1 cellular context compared by ENCODE assay signal in genomic region chr16:57519796-57520360, GRCh38.
TF ChIP-seq lines count a peak whose summit lies in the region.

No MANE protein-coding gene starts in this region.

TF ChIP-seq in SK-N-SH, 30 proteins besides CTCF, POLR2A, EP300 and RAD21:
- TF ChIP-seq REST (IDR thresholded peaks at IDR 0.05; ENCODE audit: low read depth, low read length) = no peak
- no peak for TF ChIP-seq ZBTB33 (IDR thresholded peaks at IDR 0.05; ENCODE audit: borderline replicate concordance, low read depth)
- TF ChIP-seq FOXM1 (IDR thresholded peaks at IDR 0.05; ENCODE audit: low read depth) = no peak
- TF ChIP-seq NRF1 (IDR thresholded peaks at IDR 0.05; ENCODE audit: low read depth, low read length) = peak; percentile 30; the same call in 1 of the 2 replicates
- no peak for TF ChIP-seq FOXJ3 (CRISPR knock-in tag; IDR thresholded peaks at IDR 0.05)
- TF ChIP-seq TEAD4 (IDR thresholded peaks at IDR 0.05; ENCODE audit: borderline replicate concordance, insufficient read depth) = no peak
- no peak for TF ChIP-seq JUND (IDR thresholded peaks at IDR 0.05)
- TF ChIP-seq GATA2 (CRISPR knock-in tag; IDR thresholded peaks at IDR 0.05) = no peak
- no peak for TF ChIP-seq FOSL2 (IDR thresholded peaks at IDR 0.05; ENCODE audit: borderline replicate concordance, low read depth)
- TF ChIP-seq SMC3 (IDR thresholded peaks at IDR 0.05; ENCODE audit: low read depth, low read length) = peak; percentile 97
- no peak for TF ChIP-seq MEF2A (IDR thresholded peaks at IDR 0.05; ENCODE audit: borderline replicate concordance, low read depth)
